9 cellular contexts compared by ENCODE assay signal in genomic region chr22:35835998-35836691, GRCh38.
DNase-seq lines count a peak whose midpoint lies in the region; FAIRE-seq and TF ChIP-seq lines count a peak whose summit lies in the region.
"Had no signal": no experiment of that assay in that cellular context is flagged by ENCODE, and none has a peak within 500 bp of the region (broad histone marks: within the 10 kb centered on the region; RNA-seq: fewer than 3 reads in every experiment).

No MANE protein-coding gene starts in this region.

- H3K79me2 ChIP-seq in keratinocyte (ENCODE audit: control insufficient read depth, insufficient read depth, low read length): peaks cover 84% of the 10 kb centered on the region

- H3K27me3 Mint-ChIP-seq in activated CD4-positive, alpha-beta T cell treated with anti-CD3 and anti-CD28 coated beads, Interleukin-2, amount 10 ng/mL, durations not matched to agents 7 days and 5 days: peaks cover 20% of the 10 kb centered on the region

- CTCF ChIA-PET in activated CD4-positive, alpha-beta T cell treated with anti-CD3 and anti-CD28 coated beads, Interleukin-2, amount 10 ng/mL, durations not matched to agents 7 days and 5 days (lab: Charles Lee): interaction anchor here (1.0 to 1.2 kb wide), 2 partner anchors 10 to 13 kb away, joined by 4 to 5 read pairs; no protein-coding TSS in a partner anchor

- FAIRE-seq in bronchial epithelial cell (lab: Jason Lieb, UNC): peak; percentile 75
- FAIRE-seq in keratinocyte (lab: Jason Lieb, UNC): peak; percentile 98

- peaks cover 4% of the 10 kb centered on the region for H4K20me1 ChIP-seq in keratinocyte (ENCODE audit: control insufficient read depth, extremely low read depth, insufficient read depth, low read length)

- H3K9me1 ChIP-seq in keratinocyte (ENCODE audit: control insufficient read depth, extremely low read depth, insufficient read depth, low read length): peaks cover 5% of the 10 kb centered on the region

- H3K4me1 Mint-ChIP-seq in activated CD4-positive, alpha-beta T cell treated with anti-CD3 and anti-CD28 coated beads, Interleukin-2, amount 10 ng/mL, durations not matched to agents 7 days and 5 days: peaks cover 23% of the 10 kb centered on the region

- no peak overlapping the region for H3K4me3 Mint-ChIP-seq in activated CD4-positive, alpha-beta T cell treated with anti-CD3 and anti-CD28 coated beads, Interleukin-2, amount 10 ng/mL, durations not matched to agents 7 days and 5 days
- H3K4me3 Mint-ChIP-seq: B cell had no signal

- H3K9ac ChIP-seq in keratinocyte (ENCODE audit: control insufficient read depth, extremely low read depth, insufficient read depth, low read length): peak overlapping the region; percentile 92

- peak overlapping the region; percentile 31 for H2AFZ ChIP-seq in keratinocyte (ENCODE audit: control insufficient read depth, low read length)

- H3K9me3 ChIP-seq in keratinocyte (ENCODE audit: control insufficient read depth, low read depth, low read length): no peaks in the 10 kb centered on the region

- no peaks in the 10 kb centered on the region for H3K9me3 Mint-ChIP-seq in activated CD4-positive, alpha-beta T cell treated with anti-CD3 and anti-CD28 coated beads, Interleukin-2, amount 10 ng/mL, durations not matched to agents 7 days and 5 days

- DNase-seq in NCI-H1417 (lab: John Stamatoyannopoulos, UW) (peak; percentile 39 to 77 (median 71)), NCI-H1417 treated with DMSO at 0.1 percent for 48 hours (lab: John Stamatoyannopoulos, UW) (no peak), NCI-H510A (lab: John Stamatoyannopoulos, UW) (peak; percentile 18), bronchial epithelial cell (ENCODE audit: low read depth) (peak; percentile 86), keratinocyte (ENCODE audit: low read depth, low spot score) (peak; percentile 45), superior temporal gyrus (ENCODE audit: extremely low spot score) (peak; percentile 73), SIG-M5 (lab: John Stamatoyannopoulos, UW) (no peak)
- no peak for DNase-seq in activated CD4-positive, alpha-beta T cell treated with anti-CD3 and anti-CD28 coated beads, Interleukin-2, amount 10 ng/mL, durations not matched to agents 7 days and 5 days

- POLR2A ChIA-PET in activated CD4-positive, alpha-beta T cell treated with anti-CD3 and anti-CD28 coated beads, Interleukin-2, amount 10 ng/mL, durations not matched to agents 7 days and 5 days (lab: Charles Lee): no interaction called here

- peaks cover 37% of the 10 kb centered on the region for H3K4me1 ChIP-seq in keratinocyte (ENCODE audit: control insufficient read depth, extremely low read depth, insufficient read depth, low read length)

- no peak for TF ChIP-seq CTCF in bronchial epithelial cell (IDR thresholded peaks at IDR 0.05; ENCODE audit: insufficient read depth, low read length, severe bottlenecking)
- no peak for TF ChIP-seq CTCF in keratinocyte (optimal IDR thresholded peaks at IDR 0.05 in 1 of 3, IDR thresholded peaks at IDR 0.05 in 1 of 3, conservative IDR thresholded peaks at IDR 0.05 in 1 of 3; ENCODE audit: extremely low read depth in 1 of 3, insufficient read depth in 2 of 3, low read length in 3 of 3)

- peak overlapping the region; percentile 32 for H3K4me3 ChIP-seq in bronchial epithelial cell (ENCODE audit: low read depth, low read length)
- H3K4me3 ChIP-seq in keratinocyte (ENCODE audit: control insufficient read depth in 2 of 3, extremely low read depth in 1 of 3, insufficient read depth in 2 of 3, low read depth in 1 of 3, low read length in 3 of 3): peak overlapping the region; percentile 36 to 91 (median 90)

- H3K36me3 ChIP-seq in bronchial epithelial cell (ENCODE audit: control insufficient read depth, insufficient read depth, low read length) (no peaks in the 10 kb centered on the region), keratinocyte (ENCODE audit: control insufficient read depth in 2 of 2, extremely low read depth in 1 of 2, insufficient read depth in 2 of 2, low read length in 2 of 2) (no peaks in the 10 kb centered on the region)

- H3K27ac Mint-ChIP-seq in activated CD4-positive, alpha-beta T cell treated with anti-CD3 and anti-CD28 coated beads, Interleukin-2, amount 10 ng/mL, durations not matched to agents 7 days and 5 days: no peak overlapping the region
- H3K27ac Mint-ChIP-seq: B cell had no signal

- no peaks in the 10 kb centered on the region for H3K27me3 ChIP-seq in bronchial epithelial cell (ENCODE audit: control insufficient read depth, insufficient read depth, low read length)
- no peaks in the 10 kb centered on the region for H3K27me3 ChIP-seq in keratinocyte (ENCODE audit: control insufficient read depth, extremely low read depth, insufficient read depth, low read length)

- H3K27ac ChIP-seq in keratinocyte (ENCODE audit: control insufficient read depth, insufficient read depth, low read length): peak overlapping the region; percentile 99

- peak overlapping the region; percentile 99 for H3K4me2 ChIP-seq in keratinocyte (ENCODE audit: control insufficient read depth, extremely low read depth, insufficient read depth, low read depth, low read length)

- H3K36me3 Mint-ChIP-seq in activated CD4-positive, alpha-beta T cell treated with anti-CD3 and anti-CD28 coated beads, Interleukin-2, amount 10 ng/mL, durations not matched to agents 7 days and 5 days (ENCODE audit: low read depth): no peaks in the 10 kb centered on the region

- dilution Hi-C loops in keratinocyte (cut with MboI; ENCODE audit: extremely low pct_ligation_motif_present, low sequenced_read_pairs): loop anchor here (5.0 kb wide), 1 partner anchor 54 kb away; no protein-coding TSS in a partner anchor

Comparison
In these comparisons a context has a peak if more than half of its experiments do, and no peak if none do; other contexts are left out.
1. DNase-seq: peak in NCI-H1417 (3 of 3), NCI-H510A (single experiment), bronchial epithelial cell (single experiment), keratinocyte (single experiment) and superior temporal gyrus (single experiment); none in NCI-H1417 treated with DMSO at 0.1 percent for 48 hours (single experiment), SIG-M5 (single experiment) and activated CD4-positive, alpha-beta T cell treated with anti-CD3 and anti-CD28 coated beads, Interleukin-2, amount 10 ng/mL, durations not matched to agents 7 days and 5 days (single experiment).